In genomic region chr1:201275266-201275666, GRCh38 we compare ENCODE assay signal across 12 cellular contexts. TPM values are rescaled to one million over a fixed set of nuclear protein-coding genes. Genes with fewer than 3 reads are reported as not detected.
DNase-seq lines count a peak whose midpoint lies in the region; FAIRE-seq lines count a peak whose summit lies in the region.
"Had no signal": no experiment of that assay in that cellular context is flagged by ENCODE, and none has a peak within 500 bp of the region (broad histone marks: within the 10 kb centered on the region; RNA-seq: fewer than 3 reads in every experiment).

No MANE protein-coding gene starts in this region.

- H3K36me3 Mint-ChIP-seq in activated CD4-positive, alpha-beta memory T cell treated with anti-CD3 and anti-CD28 coated beads for 36 hours, result no peaks in the 10 kb centered on the region
- H3K36me3 Mint-ChIP-seq: IgD-negative memory B cell had no signal

- intact Hi-C loops in activated CD4-positive, alpha-beta memory T cell treated with anti-CD3 and anti-CD28 coated beads for 36 hours (cut with micrococcal nuclease), result no loop called here

- no peak for FAIRE-seq in HTR-8/SVneo (lab: Jason Lieb, UNC)
- FAIRE-seq: D721Med had no signal

- POLR2A ChIA-PET in activated CD4-positive, alpha-beta memory T cell treated with anti-CD3 and anti-CD28 coated beads for 36 hours (lab: Charles Lee), result no interaction called here

- peaks cover 10% of the 10 kb centered on the region for H3K27me3 Mint-ChIP-seq in activated CD4-positive, alpha-beta memory T cell treated with anti-CD3 and anti-CD28 coated beads for 36 hours

- no peak overlapping the region for H3K27ac Mint-ChIP-seq in activated CD4-positive, alpha-beta memory T cell treated with anti-CD3 and anti-CD28 coated beads for 36 hours
- H3K27ac Mint-ChIP-seq: T-helper 2 cell treated with Interferon-gamma antibody and Interleukin-4, amounts not matched to agents 5 μg/mL and 100 μg/mL, for 36 hours had no signal

- in situ Hi-C loops in ACHN (cut with HindIII; ENCODE audit: low pct_ligation_motif_present, low pct_unique_long_range_greater_than_20kb, low sequenced_read_pairs), result no loop called here

- CTCF ChIA-PET in activated CD4-positive, alpha-beta memory T cell treated with anti-CD3 and anti-CD28 coated beads for 36 hours (lab: Charles Lee), result interaction anchor here (1.6 kb wide), 1 partner anchor 52 kb away, joined by 4 read pairs; no protein-coding TSS in a partner anchor

- no peak overlapping the region for H3K4me3 Mint-ChIP-seq in activated CD4-positive, alpha-beta memory T cell treated with anti-CD3 and anti-CD28 coated beads for 36 hours
- H3K4me3 Mint-ChIP-seq: T-helper 2 cell treated with Interferon-gamma antibody and Interleukin-4, amounts not matched to agents 5 μg/mL and 100 μg/mL, for 36 hours had no signal

- no peaks in the 10 kb centered on the region for H3K9me3 Mint-ChIP-seq in activated CD4-positive, alpha-beta memory T cell treated with anti-CD3 and anti-CD28 coated beads for 36 hours
- H3K9me3 Mint-ChIP-seq: IgD-negative memory B cell; T-helper 2 cell treated with Interferon-gamma antibody and Interleukin-4, amounts not matched to agents 5 μg/mL and 100 μg/mL, for 36 hours had no signal

- H3K4me1 Mint-ChIP-seq in activated CD4-positive, alpha-beta memory T cell treated with anti-CD3 and anti-CD28 coated beads for 36 hours (ENCODE audit: low read depth), result no peaks in the 10 kb centered on the region
- H3K4me1 Mint-ChIP-seq: IgD-negative memory B cell had no signal

- DNase-seq in ACHN (peak; percentile 99), HTR-8/SVneo (ENCODE audit: insufficient read length, low spot score) (peak; percentile 60), astrocyte of the hippocampus (ENCODE audit: low read depth, low spot score) (peak; percentile 93), kidney tubule cell (ENCODE audit: low spot score) (peak; percentile 94), nucleus accumbens (lab: John Stamatoyannopoulos, UW) (no peak), Kasumi-1 (lab: John Stamatoyannopoulos, UW) (no peak)
- no peak for DNase-seq in activated CD4-positive, alpha-beta memory T cell treated with anti-CD3 and anti-CD28 coated beads for 36 hours
- DNase-seq in stimulated activated naive CD4-positive, alpha-beta T cell (lab: John Stamatoyannopoulos, UW), result no peak
- DNase-seq: amygdala had no signal

RNA-seq across cellular contexts. Expression of gene PKP1, which starts 8.0 kb away (rescaled TPM):
- not detected for total RNA-seq in activated CD4-positive, alpha-beta memory T cell treated with anti-CD3 and anti-CD28 coated beads for 36 hours

Comparison
In these comparisons a context has a peak if more than half of its experiments do, and no peak if none do; other contexts are left out.
1. DNase-seq: peak in ACHN (single experiment), HTR-8/SVneo (single experiment), astrocyte of the hippocampus (single experiment) and kidney tubule cell (single experiment); none in activated CD4-positive, alpha-beta memory T cell treated with anti-CD3 and anti-CD28 coated beads for 36 hours (single experiment), stimulated activated naive CD4-positive, alpha-beta T cell (0 of 6), nucleus accumbens (0 of 56) and Kasumi-1 (0 of 2).